Comparison of ENCODE assay signal across 1 cellular context in genomic region chr18:11845653-11846052, GRCh38.
A peak's percentile ranks its signal among the peaks of the same experiment; 100 is the strongest.
TF ChIP-seq lines count a peak whose summit lies in the region.

No MANE protein-coding gene starts in this region.

TF ChIP-seq in K562, 482 proteins besides CTCF, POLR2A, EP300 and RAD21:
- 0 out of 2 replicates have a peak, but pooled peaks have one; percentile 17 for TF ChIP-seq ZNF512 (tag; IDR thresholded peaks at IDR 0.05)
- 0 out of 2 replicates have a peak, but pooled peaks have one; percentile 31 for TF ChIP-seq ZBTB2 (IDR thresholded peaks at IDR 0.05)
- peak; percentile 89 for TF ChIP-seq MAFK (IDR thresholded peaks at IDR 0.05; ENCODE audit: low read length)
- TF ChIP-seq MAFG (tag; conservative IDR thresholded peaks at IDR 0.05), result peak; percentile 93
- TF ChIP-seq OTX1 (CRISPR knock-in tag; IDR thresholded peaks at IDR 0.05), result no peak
- TF ChIP-seq MAFF (IDR thresholded peaks at IDR 0.05; ENCODE audit: low read length), result peak; percentile 90
- TF ChIP-seq ZNF589 (CRISPR knock-in tag; IDR thresholded peaks at IDR 0.05; ENCODE audit: low read depth), result no peak
- peak; percentile 98 for TF ChIP-seq C11orf30 (IDR thresholded peaks at IDR 0.05; ENCODE audit: low read depth)
- no peak for TF ChIP-seq CBFB (CRISPR knock-in tag; IDR thresholded peaks at IDR 0.05)
- peak; percentile 99 for TF ChIP-seq ZNF316 (IDR thresholded peaks at IDR 0.05)
TF ChIP-seq in K562: peak in this region for 7.
